Comparison of ENCODE assay signal across 8 cellular contexts in genomic region chr15:45198337-45199135, GRCh38. TPM values are rescaled to one million over a fixed set of nuclear protein-coding genes. Genes with fewer than 3 reads are reported as not detected.
DNase-seq lines count a peak whose midpoint lies in the region; ATAC-seq, FAIRE-seq and TF ChIP-seq lines count a peak whose summit lies in the region.

No MANE protein-coding gene starts in this region.

- H3K4me1 ChIP-seq in duodenal mucosa (ENCODE audit: control insufficient read depth in 1 of 2, insufficient read depth in 2 of 2, low read length in 2 of 2) = peaks cover 5 to 7% of the 10 kb centered on the region in 2 donors
- peaks cover 12% of the 10 kb centered on the region for H3K4me1 ChIP-seq in lower lobe of right lung

- H3K9me3 ChIP-seq in duodenal mucosa (ENCODE audit: control insufficient read depth in 1 of 2, low read length in 2 of 2) = no peaks in the 10 kb centered on the region
- H3K9me3 ChIP-seq in lower lobe of right lung = no peaks in the 10 kb centered on the region

- H3K4me3 ChIP-seq in duodenal mucosa (ENCODE audit: low read depth in 1 of 2, low read length in 2 of 2) = peak overlapping the region; percentile 91 to 92
- peak overlapping the region; percentile 75 for H3K4me3 ChIP-seq in lower lobe of right lung

- peak overlapping the region; percentile 92 to 98 for H3K9ac ChIP-seq in duodenal mucosa (ENCODE audit: low read depth in 1 of 2, low read length in 2 of 2)

- peak; percentile 95 for FAIRE-seq in GM19239 (lab: Jason Lieb, UNC)

- ATAC-seq in HG03442 (IDR thresholded peaks at IDR 0.05; ENCODE audit: unreplicated experiment) (peak; percentile 52), lower lobe of right lung (peak; percentile 80 to 91)

- peak overlapping the region; percentile 95 for H3K27ac ChIP-seq in duodenal mucosa (ENCODE audit: low read depth, low read length)
- peak overlapping the region; percentile 98 for H3K27ac ChIP-seq in lower lobe of right lung

- intact Hi-C loops in lower lobe of right lung (cut with DNase I) = no loop called here

- DNase-seq in C1 segment of cervical spinal cord (lab: John Stamatoyannopoulos, UW) (peak; percentile 55 to 97 (median 95)), GM19239 (ENCODE audit: insufficient read length, low spot score) (peak; percentile 70), NCI-H69 (lab: John Stamatoyannopoulos, UW) (peak; percentile 95), lower lobe of right lung (peak; percentile 93)
- peak; percentile 93 to 97 for DNase-seq in activated CD4-positive, alpha-beta T cell treated with anti-CD3 and anti-CD28 coated beads, Interleukin-2, amount 50 U/mL, for 24 hours (ENCODE audit: low read depth in 1 of 2, low spot score in 1 of 2)
- peak; percentile 91 to 97 (median 92) for DNase-seq in stimulated activated CD4-positive, alpha-beta T cell treated with anti-CD3 and anti-CD28 coated beads, TNF-alpha, amount 100 ng/mL, for 1 hour (ENCODE audit: low read depth in 3 of 3, low spot score in 1 of 3)

- TF ChIP-seq CTCF in lower lobe of right lung (IDR thresholded peaks at IDR 0.05) = peak; percentile 64

- H3K36me3 ChIP-seq in duodenal mucosa (ENCODE audit: control insufficient read depth in 1 of 2, insufficient read depth in 2 of 2, low read length in 2 of 2) (no peaks in the 10 kb centered on the region), lower lobe of right lung (no peaks in the 10 kb centered on the region)

- H3K27me3 ChIP-seq in duodenal mucosa (ENCODE audit: control insufficient read depth in 1 of 2, insufficient read depth in 2 of 2, low read length in 2 of 2) (no peaks in the 10 kb centered on the region), lower lobe of right lung (ENCODE audit: low read depth) (no peaks in the 10 kb centered on the region)

RNA-seq across cellular contexts. Expression of gene SHF, which starts 10.8 kb away (rescaled TPM):
- total RNA-seq in lower lobe of right lung = 6.4 TPM

RNA-seq across cellular contexts. Expression of gene SLC28A2, which starts 53.5 kb away (rescaled TPM):
- 0.21 TPM for total RNA-seq in lower lobe of right lung

Comparison
In these comparisons a context has a peak if more than half of its experiments do, and no peak if none do; other contexts are left out.
1. Peak in every context shown above with its lines: DNase-seq, ATAC-seq, H3K4me3 ChIP-seq and H3K27ac ChIP-seq.